Comparison of ENCODE assay signal across 1 cellular context in the genomic region with DNA sequence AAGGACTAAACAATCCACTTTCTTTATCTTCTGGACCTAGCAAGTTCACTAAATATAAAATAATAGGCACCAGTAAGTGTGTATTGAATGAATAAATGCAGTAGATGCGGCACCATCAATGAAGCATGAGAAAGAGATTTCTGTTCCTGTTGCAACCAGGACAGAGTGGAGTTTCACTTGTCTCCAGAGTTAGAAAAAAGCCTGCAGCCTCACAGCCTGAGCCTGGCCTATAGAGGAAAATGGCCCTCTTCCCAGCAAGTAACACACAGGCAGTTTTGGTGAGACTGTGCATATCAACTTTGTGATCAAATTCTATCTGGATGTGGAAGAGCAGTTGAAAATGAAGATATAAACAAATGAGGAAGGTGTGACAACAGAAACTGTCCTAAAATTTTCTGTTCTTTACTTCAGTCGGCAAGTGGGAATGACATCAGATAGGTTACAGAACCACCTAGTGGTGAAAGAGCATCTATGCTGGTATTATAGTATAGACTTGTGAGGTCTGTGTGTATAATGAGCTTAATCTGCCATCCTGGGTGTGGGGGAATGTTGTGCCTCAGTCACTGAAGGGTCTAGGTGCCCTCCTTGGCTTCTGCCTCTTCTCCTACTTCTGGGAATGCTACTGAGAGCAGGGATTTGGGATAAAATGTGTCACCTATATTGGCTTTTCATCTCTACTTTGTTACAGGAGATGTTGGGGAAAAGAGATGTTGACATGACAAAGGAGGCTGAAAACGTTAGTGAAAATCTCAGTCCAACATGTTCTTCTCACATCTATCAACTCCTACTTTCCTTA.
TF ChIP-seq lines count a peak whose summit lies in the region.

No MANE protein-coding gene starts in this region.

TF ChIP-seq in H1, 55 proteins besides CTCF, POLR2A, EP300 and RAD21:
- TF ChIP-seq JUND (IDR thresholded peaks at IDR 0.05; ENCODE audit: low read length) (0 out of 2 replicates have a peak, but pooled peaks have one; percentile 15), SAP30 (IDR thresholded peaks at IDR 0.05; ENCODE audit: insufficient read depth, insufficient replicate concordance, low read length) (no peak)
